Comparison of ENCODE assay signal across 18 cellular contexts in the genomic region with DNA sequence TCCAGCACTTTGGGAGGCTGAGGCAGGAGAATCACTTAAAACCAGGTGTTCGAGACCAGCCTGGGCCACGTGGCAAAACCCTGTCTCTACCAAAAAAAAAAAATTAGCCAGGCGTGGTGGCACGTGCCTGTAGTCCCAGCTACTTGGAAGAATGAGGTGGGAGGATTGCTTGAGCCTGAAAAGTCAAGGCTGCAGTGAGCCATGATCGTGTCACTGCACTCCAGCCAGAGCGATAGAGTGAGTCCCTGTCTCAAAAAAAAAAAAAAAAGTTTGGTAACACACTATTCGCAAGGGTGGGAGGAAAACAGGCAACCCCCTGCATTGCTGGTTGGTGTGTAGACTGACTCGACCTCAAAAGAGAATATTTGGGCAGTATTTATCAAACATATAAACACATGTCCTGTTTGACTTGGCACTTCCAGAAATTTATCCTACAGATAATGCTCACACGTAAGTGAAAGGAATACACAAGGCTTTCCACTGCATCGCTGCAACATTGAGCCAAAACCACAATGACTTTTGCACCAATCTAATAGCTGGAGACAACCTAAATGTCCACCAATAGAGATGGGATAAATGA. TPM values are rescaled to one million over a fixed set of nuclear protein-coding genes. Genes with fewer than 3 reads are reported as not detected.
A peak's percentile ranks its signal among the peaks of the same experiment; 100 is the strongest.
DNase-seq lines count a peak whose midpoint lies in the region; ATAC-seq, FAIRE-seq and TF ChIP-seq lines count a peak whose summit lies in the region.
"Had no signal": no experiment of that assay in that cellular context is flagged by ENCODE, and none has a peak within 500 bp of the region (broad histone marks: within the 10 kb centered on the region; RNA-seq: fewer than 3 reads in every experiment).

No MANE protein-coding gene starts in this region.

- H3K27ac ChIP-seq in HL-60 (replicated peaks) (0 out of 2 replicates have a peak overlapping the region, but pooled peaks have one; percentile 18), SK-N-MC (no peak overlapping the region), endothelial cell of umbilical vein (ENCODE audit: insufficient read depth, low read depth, low read length) (no peak overlapping the region), spleen (no peak overlapping the region), right atrium auricular region (no peak overlapping the region)
- H3K27ac ChIP-seq: KMS-11, PC-9, SJSA1 had no signal

- no peak overlapping the region for H3K4me3 ChIP-seq in HL-60 (replicated peaks; ENCODE audit: insufficient read depth, low read length)
- H3K4me3 ChIP-seq in SK-N-MC = no peak overlapping the region
- H3K4me3 ChIP-seq in endothelial cell of umbilical vein (replicated peaks in 1 of 3; ENCODE audit: insufficient read depth in 1 of 3, low read depth in 1 of 3, low read length in 3 of 3) = peak overlapping the region in 1 of 3 experiments; percentile 19
- no peak overlapping the region for H3K4me3 ChIP-seq in spleen
- H3K4me3 ChIP-seq in right atrium auricular region = no peak overlapping the region
- H3K4me3 ChIP-seq: PC-9, SJSA1 had no signal

- no peak for TF ChIP-seq CTCF in HL-60 (IDR thresholded peaks at IDR 0.05; ENCODE audit: insufficient read depth, low read length)
- no peak for TF ChIP-seq CTCF in endothelial cell of umbilical vein (IDR thresholded peaks at IDR 0.05; ENCODE audit: extremely low read depth in 1 of 2, insufficient read depth in 1 of 2, low read depth in 1 of 2, low read length in 2 of 2)
- TF ChIP-seq CTCF in spleen (IDR thresholded peaks at IDR 0.05 in 8 of 11, conservative IDR thresholded peaks at IDR 0.05 in 3 of 11) = no peak
- no peak for TF ChIP-seq CTCF in right atrium auricular region (IDR thresholded peaks at IDR 0.05)

- peaks cover 40% of the 10 kb centered on the region for H3K4me1 ChIP-seq in endothelial cell of umbilical vein (ENCODE audit: control insufficient read depth, extremely low read depth, insufficient read depth, low read length)
- peaks cover 7 to 56% (median 21%) of the 10 kb centered on the region in 6 donors for H3K4me1 ChIP-seq in spleen
- H3K4me1 ChIP-seq in right atrium auricular region = peaks cover 0 to 13% of the 10 kb centered on the region in 2 donors

- intact Hi-C loops in endothelial cell of umbilical vein (cut with micrococcal nuclease) = loop anchor here (5.0 kb wide), 1 partner anchor 40 kb away; the partner anchor contains the start of gene MESP2
- intact Hi-C loops in spleen (cut with DNase I; ENCODE audit: low total_unique reads) = no loop called here

- no peak for FAIRE-seq in endothelial cell of umbilical vein (lab: Jason Lieb, UNC)

- ATAC-seq in GM21390 (IDR thresholded peaks at IDR 0.05; ENCODE audit: unreplicated experiment) = no peak

- TF ChIP-seq POLR2A in endothelial cell of umbilical vein (IDR thresholded peaks at IDR 0.05; ENCODE audit: low read depth, low read length) (no peak), spleen (IDR thresholded peaks at IDR 0.05) (no peak)

- peak overlapping the region; percentile 53 for H3K4me2 ChIP-seq in endothelial cell of umbilical vein (ENCODE audit: insufficient read depth, low read length)
- H3K4me2 ChIP-seq: KMS-11, PC-9 had no signal

- dilution Hi-C loops in endothelial cell of umbilical vein (cut with MboI; ENCODE audit: extremely low pct_ligation_motif_present, low sequenced_read_pairs) = no loop called here

- no TSS peak for BruUV-seq in endothelial cell of umbilical vein (replicated peaks; lab: Mats Ljungman, UMichigan)

- H4K20me1 ChIP-seq in endothelial cell of umbilical vein (replicated peaks; ENCODE audit: control insufficient read depth, extremely low read depth, insufficient read depth, low read length) = no peaks in the 10 kb centered on the region

- CTCF ChIA-PET in endothelial cell of umbilical vein (lab: Charles Lee) = interaction anchor here (1.3 to 2.5 kb wide), 3 partner anchors 19 to 57 kb away, joined by 4 to 10 read pairs (median 7); no protein-coding TSS in a partner anchor

- H2AFZ ChIP-seq in endothelial cell of umbilical vein (ENCODE audit: low read depth, low read length) = peak overlapping the region; percentile 74
- H2AFZ ChIP-seq: PC-9 had no signal

- no peaks in the 10 kb centered on the region for H3K9me1 ChIP-seq in endothelial cell of umbilical vein (replicated peaks; ENCODE audit: control insufficient read depth, extremely low read depth, insufficient read depth, low read length)

- H3K9ac ChIP-seq in SK-N-MC (ENCODE audit: insufficient read length) (peak overlapping the region; percentile 3), endothelial cell of umbilical vein (replicated peaks; ENCODE audit: extremely low read depth, insufficient read depth, low read length) (no peak overlapping the region)
- H3K9ac ChIP-seq: KMS-11 had no signal

- no peaks in the 10 kb centered on the region for H3K27me3 ChIP-seq in HL-60 (ENCODE audit: insufficient read depth, poor library complexity, severe bottlenecking)
- no peaks in the 10 kb centered on the region for H3K27me3 ChIP-seq in endothelial cell of umbilical vein (ENCODE audit: control insufficient read depth in 2 of 2, insufficient read depth in 2 of 2, low read length in 2 of 2)
- H3K27me3 ChIP-seq in spleen (replicated peaks in 1 of 7) = peaks cover 5 to 98% (median 48%) of the 10 kb centered on the region in 7 donors
- peaks cover 7 to 15% of the 10 kb centered on the region in 2 donors for H3K27me3 ChIP-seq in right atrium auricular region
- H3K27me3 ChIP-seq: SJSA1 had no signal

- H3K79me2 ChIP-seq in endothelial cell of umbilical vein (ENCODE audit: control insufficient read depth, insufficient read depth, low read length) = peaks cover 21% of the 10 kb centered on the region

- POLR2A ChIA-PET in endothelial cell of umbilical vein (lab: Charles Lee) = interaction anchor here (0.5 kb wide), 1 partner anchor 29 kb away, joined by 3 read pairs; no protein-coding TSS in a partner anchor

- H3K36me3 ChIP-seq in SK-N-MC (ENCODE audit: insufficient read depth, low read length) (no peaks in the 10 kb centered on the region), endothelial cell of umbilical vein (ENCODE audit: control insufficient read depth in 2 of 2, extremely low read depth in 1 of 2, insufficient read depth in 2 of 2, low read length in 2 of 2) (no peaks in the 10 kb centered on the region), spleen (no peaks in the 10 kb centered on the region), right atrium auricular region (no peaks in the 10 kb centered on the region)
- H3K36me3 ChIP-seq: SJSA1 had no signal

- no peaks in the 10 kb centered on the region for H3K9me3 ChIP-seq in SK-N-MC (ENCODE audit: low read depth, low read length)
- H3K9me3 ChIP-seq in endothelial cell of umbilical vein (replicated peaks; ENCODE audit: control insufficient read depth, insufficient read depth, low read length) = no peaks in the 10 kb centered on the region
- peaks cover 0 to 11% (median 3%) of the 10 kb centered on the region in 8 donors for H3K9me3 ChIP-seq in spleen
- peaks cover 4 to 10% of the 10 kb centered on the region in 2 donors for H3K9me3 ChIP-seq in right atrium auricular region
- H3K9me3 ChIP-seq: SJSA1 had no signal

- 67 to 79% (median 74%) methylated on average over 10 of the region's 10 CpGs for WGBS in spleen, 5 donors

- DNase-seq in HL-60 (ENCODE audit: low read depth in 1 of 2, low spot score in 1 of 2) (no peak), SK-N-MC (ENCODE audit: low read depth, low spot score) (no peak), endothelial cell of umbilical vein (ENCODE audit: low read depth, low spot score) (no peak), spleen (peak; percentile 3), kidney glomerular epithelial cell (lab: John Stamatoyannopoulos, UW) (no peak), right atrium auricular region (ENCODE audit: low spot score) (no peak)
- DNase-seq: AML-193, DMS79 treated with DMSO at 0.1 percent for 48 hours, H7, NCI-H1417 treated with DMSO at 0.1 percent for 48 hours, NCI-H187 treated with DMSO at 0.1 percent for 48 hours, NCI-H226, NCI-H524, PC-9 had no signal

TF ChIP-seq in endothelial cell of umbilical vein, 7 proteins besides CTCF, POLR2A, EP300 and RAD21 (continues in another document):
- TF ChIP-seq JUN (IDR thresholded peaks at IDR 0.05; ENCODE audit: borderline replicate concordance, insufficient read depth, insufficient read length, low read depth) (no peak), MYC (IDR thresholded peaks at IDR 0.05; ENCODE audit: low read depth, low read length) (no peak), GATA2 (IDR thresholded peaks at IDR 0.05; ENCODE audit: insufficient read depth, insufficient read length, low read depth, low read length) (no peak), MAX (IDR thresholded peaks at IDR 0.05; ENCODE audit: insufficient read depth, insufficient read length) (no peak), FOS (IDR thresholded peaks at IDR 0.05; ENCODE audit: borderline replicate concordance, insufficient read depth, low read length) (no peak), POLR2AphosphoS5 (IDR thresholded peaks at IDR 0.05; ENCODE audit: insufficient read depth, low read depth, low read length) (no peak)

RNA-seq across cellular contexts. Expression of gene ANPEP, which starts 3.1 kb away (rescaled TPM):
- total RNA-seq in endothelial cell of umbilical vein (199 and 221 TPM in 2 replicates), spleen (100 to 1,000 TPM in 1 of 7 donors, 10 to 100 TPM in 6; 16.6 to 226 (median 35.1) TPM), right atrium auricular region (10 to 100 TPM in 1 of 2 donors, 1 to 10 TPM in 1; 8.1 to 22.7 TPM)
- polyA plus RNA-seq in endothelial cell of umbilical vein (177 and 190 TPM in 2 replicates), spleen (10 to 100 TPM in 1 of 3 donors, 1 to 10 TPM in 2; 1.3 to 11.0 (median 7.7) TPM)
- polyA plus RNA-seq in endothelial cell of umbilical vein (2011; cell fraction: cytosol; rRNA removed) = 189 and 193 TPM in 2 replicates
- polyA plus RNA-seq in endothelial cell of umbilical vein (2011; cell fraction: nucleus; rRNA removed) = 268 and 281 TPM in 2 replicates
- 227 and 501 TPM in 2 replicates for polyA plus RNA-seq in endothelial cell of umbilical vein (2012)
- polyA minus RNA-seq in endothelial cell of umbilical vein = 193 and 209 TPM in 2 replicates
- polyA minus RNA-seq in endothelial cell of umbilical vein (2011; cell fraction: cytosol; rRNA and poly(A)+ RNA removed) = not detected
- polyA minus RNA-seq in endothelial cell of umbilical vein (2011; cell fraction: nucleus; rRNA and poly(A)+ RNA removed) = 83.8 and 94.2 TPM in 2 replicates
- total RNA-seq: G401 had no signal

RNA-seq across cellular contexts. Expression of gene MESP2, which starts 41.7 kb away (rescaled TPM):
- total RNA-seq in endothelial cell of umbilical vein (0.42 TPM in 1 of 2 replicates, not detected in the other), spleen (not detected), right atrium auricular region (not detected)
- polyA plus RNA-seq in endothelial cell of umbilical vein (0.21 and 0.43 TPM in 2 replicates), spleen (under 1 TPM in 1 of 3 donors, not detected in 2; 0.05 TPM)
- 0.14 and 0.22 TPM in 2 replicates for polyA plus RNA-seq in endothelial cell of umbilical vein (2011; cell fraction: cytosol; rRNA removed)
- polyA plus RNA-seq in endothelial cell of umbilical vein (2011; cell fraction: nucleus; rRNA removed) = not detected in 2 replicates
- polyA plus RNA-seq in endothelial cell of umbilical vein (2012) = 0.27 and 0.64 TPM in 2 replicates
- polyA minus RNA-seq in endothelial cell of umbilical vein = not detected in 2 replicates
- polyA minus RNA-seq in endothelial cell of umbilical vein (2011; cell fraction: cytosol; rRNA and poly(A)+ RNA removed) = not detected
- not detected in 2 replicates for polyA minus RNA-seq in endothelial cell of umbilical vein (2011; cell fraction: nucleus; rRNA and poly(A)+ RNA removed)
- total RNA-seq: G401, SJSA1 had no signal
